In genomic region chr3:12774619-12775018, GRCh38 we compare ENCODE assay signal across 21 cellular contexts. TPM values are rescaled to one million over a fixed set of nuclear protein-coding genes. Genes with fewer than 3 reads are reported as not detected.
A peak's percentile ranks its signal among the peaks of the same experiment; 100 is the strongest.
DNase-seq lines count a peak whose midpoint lies in the region; ATAC-seq, FAIRE-seq and TF ChIP-seq lines count a peak whose summit lies in the region.
"Had no signal": no experiment of that assay in that cellular context is flagged by ENCODE, and none has a peak within 500 bp of the region (broad histone marks: within the 10 kb centered on the region; RNA-seq: fewer than 3 reads in every experiment).

No MANE protein-coding gene starts in this region.

- no peaks in the 10 kb centered on the region for H3K9me3 Mint-ChIP-seq in activated naive CD8-positive, alpha-beta T cell treated with anti-CD3 and anti-CD28 coated beads, Interleukin-2, amount 50 U/mL, for 24 hours
- H3K9me3 Mint-ChIP-seq in activated naive CD8-positive, alpha-beta T cell treated with anti-CD3 and anti-CD28 coated beads for 36 hours, result no peaks in the 10 kb centered on the region
- H3K9me3 Mint-ChIP-seq: CD8-positive, alpha-beta T cell had no signal

- H2AFZ ChIP-seq in K562 (ENCODE audit: low read depth, low read length), result no peak overlapping the region
- H2AFZ ChIP-seq: GM23248 had no signal

- 0% methylated on average over 4 of the region's 4 CpGs for WGBS in K562 (ENCODE audit: insufficient coverage, low coverage, missing lambda C conversion rate)
- 58 to 74% methylated on average over 4 of the region's 4 CpGs for WGBS in lower leg skin, 2 donors

- no peak for FAIRE-seq in K562 (lab: Jason Lieb, UNC)
- FAIRE-seq: A204.1, GM12878, GM19239 had no signal

- CTCF ChIA-PET in K562 (lab: Yijun Ruan, JAX; ENCODE audit: low intra/inter-chr PET ratio), result no interaction called here

- peaks cover 5 to 20% (median 14%) of the 10 kb centered on the region in 10 experiments; a peak in 19 of 20 replicates for H3K4me1 ChIP-seq in BLaER1 treated with 17β-estradiol and CSF1 and Interleukin-3, amounts not matched to agents 10 nM and 100 nM
- peaks cover 0 to 3% of the 10 kb centered on the region in 2 experiments; a peak in 2 of 5 replicates for H3K4me1 ChIP-seq in K562 (replicated peaks in 1 of 2; ENCODE audit: control insufficient read depth in 2 of 2, insufficient read depth in 2 of 2, low read length in 2 of 2)
- H3K4me1 ChIP-seq: BE2C, HAP-1 had no signal

- DNase-seq in activated naive CD8-positive, alpha-beta T cell treated with anti-CD3 and anti-CD28 coated beads, Interleukin-2, amount 50 U/mL, for 24 hours, result no peak
- DNase-seq in activated naive CD8-positive, alpha-beta T cell treated with anti-CD3 and anti-CD28 coated beads for 36 hours, result no peak
- peak; percentile 27 for DNase-seq in Jurkat, Clone E6-1 (ENCODE audit: low read depth, low spot score)
- DNase-seq in K562 (ENCODE audit: extremely low read depth in 1 of 4, low spot score in 3 of 4), result no peak
- no peak for DNase-seq in lower leg skin (ENCODE audit: low spot score in 2 of 2)
- DNase-seq in amygdala (lab: John Stamatoyannopoulos, UW), result no peak
- DNase-seq: ACHN; BE2C; Calu3; CD8-positive, alpha-beta T cell; DMS79 treated with DMSO at 0.1 percent for 48 hours; GF-D8; GM23248; KBM-7 had no signal

- POLR2A ChIA-PET in K562 (lab: Yijun Ruan, JAX), result interaction anchor here (0.7 to 1.1 kb wide), 4 partner anchors 24 to 290 kb away, joined by 3 read pairs; no protein-coding TSS in a partner anchor

- H3K27me3 Mint-ChIP-seq in activated naive CD8-positive, alpha-beta T cell treated with anti-CD3 and anti-CD28 coated beads, Interleukin-2, amount 50 U/mL, for 24 hours, result peaks cover 3% of the 10 kb centered on the region
- H3K27me3 Mint-ChIP-seq in activated naive CD8-positive, alpha-beta T cell treated with anti-CD3 and anti-CD28 coated beads for 36 hours, result no peaks in the 10 kb centered on the region

- TF ChIP-seq CTCF in K562 (IDR thresholded peaks at IDR 0.05 in 2 of 3, conservative IDR thresholded peaks at IDR 0.05 in 1 of 3; ENCODE audit: insufficient read depth in 2 of 3, low read depth in 1 of 3, low read length in 3 of 3) (0 out of 6 replicates have a peak, but pooled peaks of 1 of the 3 experiments have one; percentile 4), lower leg skin (IDR thresholded peaks at IDR 0.05) (no peak)

- H3K4me1 Mint-ChIP-seq in activated naive CD8-positive, alpha-beta T cell treated with anti-CD3 and anti-CD28 coated beads, Interleukin-2, amount 50 U/mL, for 24 hours, result peaks cover 4% of the 10 kb centered on the region
- H3K4me1 Mint-ChIP-seq in activated naive CD8-positive, alpha-beta T cell treated with anti-CD3 and anti-CD28 coated beads for 36 hours, result peaks cover 6% of the 10 kb centered on the region

- H3K79me2 ChIP-seq in K562 (ENCODE audit: control insufficient read depth, insufficient read depth, low read length), result no peaks in the 10 kb centered on the region

- no peak overlapping the region for H3K27ac Mint-ChIP-seq in activated naive CD8-positive, alpha-beta T cell treated with anti-CD3 and anti-CD28 coated beads, Interleukin-2, amount 50 U/mL, for 24 hours
- H3K27ac Mint-ChIP-seq in activated naive CD8-positive, alpha-beta T cell treated with anti-CD3 and anti-CD28 coated beads for 36 hours, result no peak overlapping the region
- H3K27ac Mint-ChIP-seq: CD8-positive, alpha-beta T cell had no signal

- no peak overlapping the region for H3K4me3 Mint-ChIP-seq in activated naive CD8-positive, alpha-beta T cell treated with anti-CD3 and anti-CD28 coated beads, Interleukin-2, amount 50 U/mL, for 24 hours
- no peak overlapping the region for H3K4me3 Mint-ChIP-seq in activated naive CD8-positive, alpha-beta T cell treated with anti-CD3 and anti-CD28 coated beads for 36 hours
- H3K4me3 Mint-ChIP-seq: CD8-positive, alpha-beta T cell had no signal

- no peaks in the 10 kb centered on the region for H3K9me3 ChIP-seq in BLaER1 treated with 17β-estradiol and CSF1 and Interleukin-3, amounts not matched to agents 10 nM and 100 nM (replicated peaks in 1 of 11)
- peaks cover 10% of the 10 kb centered on the region for H3K9me3 ChIP-seq in K562 (replicated peaks; ENCODE audit: control insufficient read depth, insufficient read depth, low read depth, low read length)
- H3K9me3 ChIP-seq: BE2C, HAP-1 had no signal

- peak overlapping the region in 4 of 11 experiments; percentile 6 to 45 (median 28); a peak in 4 of 22 replicates for H3K27ac ChIP-seq in BLaER1 treated with 17β-estradiol and CSF1 and Interleukin-3, amounts not matched to agents 10 nM and 100 nM
- H3K27ac ChIP-seq in K562 (ENCODE audit: extremely low read depth, low read depth, low read length), result no peak overlapping the region
- H3K27ac ChIP-seq: GM23248 had no signal

- in situ Hi-C loops in K562 (cut with MboI), result no loop called here

- H3K4me3 ChIP-seq in BLaER1 treated with 17β-estradiol and CSF1 and Interleukin-3, amounts not matched to agents 10 nM and 100 nM, result no peak overlapping the region
- H3K4me3 ChIP-seq in Jurkat, Clone E6-1 (ENCODE audit: low read length), result no peak overlapping the region
- H3K4me3 ChIP-seq in K562 (no peak overlapping the region), lower leg skin (ENCODE audit: low read depth, poor library complexity, severe bottlenecking) (no peak overlapping the region)
- H3K4me3 ChIP-seq: GM12878, GM23248, HAP-1 had no signal

- H3K9ac ChIP-seq in BLaER1 treated with 17β-estradiol and CSF1 and Interleukin-3, amounts not matched to agents 10 nM and 100 nM, result peak overlapping the region in 2 of 11 experiments; percentile 5 to 11; a peak in 1 of 22 replicates
- H3K9ac ChIP-seq in K562 (ENCODE audit: insufficient read depth in 1 of 2, low read depth in 2 of 2, low read length in 2 of 2), result no peak overlapping the region
- H3K9ac ChIP-seq: GM23248 had no signal

- H3K9me1 ChIP-seq in K562 (ENCODE audit: control insufficient read depth, insufficient read depth, low read length), result no peaks in the 10 kb centered on the region

- H3K36me3 ChIP-seq in BLaER1 treated with 17β-estradiol and CSF1 and Interleukin-3, amounts not matched to agents 10 nM and 100 nM, result no peaks in the 10 kb centered on the region
- H3K36me3 ChIP-seq in K562 (ENCODE audit: control insufficient read depth, insufficient read depth, low read length), result no peaks in the 10 kb centered on the region
- H3K36me3 ChIP-seq: BE2C, HAP-1 had no signal

- no peak for TF ChIP-seq RAD21 in K562 (CRISPR knock-in tag; conservative IDR thresholded peaks at IDR 0.05 in 1 of 2, IDR thresholded peaks at IDR 0.05 in 1 of 2)

- no peak for TF ChIP-seq POLR2A in K562 (conservative IDR thresholded peaks at IDR 0.05)
- no peak for TF ChIP-seq POLR2A in lower leg skin (IDR thresholded peaks at IDR 0.05)

- ATAC-seq in activated naive CD8-positive, alpha-beta T cell treated with anti-CD3 and anti-CD28 coated beads, Interleukin-2, amount 50 U/mL, for 24 hours, result peak; percentile 46
- ATAC-seq in K562 (no peak), GM21786 (IDR thresholded peaks at IDR 0.05; ENCODE audit: unreplicated experiment) (no peak)
- ATAC-seq: CD8-positive, alpha-beta T cell; GM12878 had no signal

- intact Hi-C loops in K562 (cut with micrococcal nuclease), result no loop called here
- intact Hi-C loops in lower leg skin (cut with DNase I; ENCODE audit: low total_unique reads), result no loop called here

- H3K4me2 ChIP-seq in BLaER1 treated with 17β-estradiol and CSF1 and Interleukin-3, amounts not matched to agents 10 nM and 100 nM, result peak overlapping the region in 9 of 11 experiments; percentile 11 to 54 (median 42); a peak in 15 of 22 replicates
- H3K4me2 ChIP-seq in K562 (ENCODE audit: insufficient read depth, low read length), result no peak overlapping the region

- H4K20me1 ChIP-seq in BLaER1 treated with 17β-estradiol and CSF1 and Interleukin-3, amounts not matched to agents 10 nM and 100 nM, result no peaks in the 10 kb centered on the region
- H4K20me1 ChIP-seq in K562 (replicated peaks; ENCODE audit: control insufficient read depth, insufficient read depth, low read length), result no peaks in the 10 kb centered on the region

- no peaks in the 10 kb centered on the region for H3K27me3 ChIP-seq in BLaER1 treated with 17β-estradiol and CSF1 and Interleukin-3, amounts not matched to agents 10 nM and 100 nM
- peaks cover 9 to 21% of the 10 kb centered on the region in 2 experiments for H3K27me3 ChIP-seq in K562 (ENCODE audit: control insufficient read depth in 2 of 2, insufficient read depth in 2 of 2, low read length in 2 of 2)
- H3K27me3 ChIP-seq: BE2C had no signal

- H3K36me3 Mint-ChIP-seq in activated naive CD8-positive, alpha-beta T cell treated with anti-CD3 and anti-CD28 coated beads, Interleukin-2, amount 50 U/mL, for 24 hours (ENCODE audit: low read depth), result no peaks in the 10 kb centered on the region
- H3K36me3 Mint-ChIP-seq in activated naive CD8-positive, alpha-beta T cell treated with anti-CD3 and anti-CD28 coated beads for 36 hours, result no peaks in the 10 kb centered on the region
- H3K36me3 Mint-ChIP-seq: CD8-positive, alpha-beta T cell had no signal

- TF ChIP-seq EP300 in K562 (IDR thresholded peaks at IDR 0.05; ENCODE audit: low read length), result no peak

- no TSS peak for BruUV-seq in K562 (replicated peaks; lab: Mats Ljungman, UMichigan)

RNA-seq across cellular contexts. Expression of gene TMEM40, which starts 15.6 kb away (rescaled TPM):
- not detected for total RNA-seq in activated naive CD8-positive, alpha-beta T cell treated with anti-CD3 and anti-CD28 coated beads for 36 hours
- not detected for polyA plus RNA-seq in Jurkat, Clone E6-1 (2012; ENCODE audit: insufficient read depth, insufficient read length)
- not detected in 2 replicates for total RNA-seq in K562 (2011; cell fraction: chromatin; rRNA removed; ENCODE audit: low replicate concordance)
- total RNA-seq in K562 (2011; cell fraction: nucleolus; rRNA removed), result not detected in 2 replicates
- not detected in 2 replicates for total RNA-seq in K562 (2011; cell fraction: nucleoplasm; rRNA removed)
- total RNA-seq in K562 (2014; rRNA removed) (not detected in 2 replicates), K562 (2014; rRNA removed; fragmentation: Illumina TruSeq; extraction: Trizol) (not detected in 2 replicates), K562 (2015; rRNA removed; fragmentation: Illumina TruSeq; extraction: Trizol) (not detected in 2 replicates), K562 (2021) (not detected in 2 replicates), lower leg skin (10 to 100 TPM; 46.4 to 93.6 (median 50.7) TPM)
- polyA plus RNA-seq in K562 (2011; rRNA removed) (0.31 TPM in 1 of 2 replicates, not detected in the other), K562 (2014; fragmentation: Illumina TruSeq; extraction: Trizol) (not detected in 2 replicates), K562 (2014; fragmentation: Nextera tagmentation; extraction: Ambion mirVana) (under 1 TPM; 0.11 to 0.14 TPM), K562 (2014; rRNA removed) (not detected in 2 replicates)
- not detected in 2 replicates for polyA plus RNA-seq in K562 (2011; cell fraction: cytosol; rRNA removed)
- not detected in 2 replicates for polyA plus RNA-seq in K562 (2011; cell fraction: nucleus; rRNA removed)
- polyA plus RNA-seq in K562 (2012), result not detected in 2 replicates
- polyA minus RNA-seq in K562 (2011; rRNA and poly(A)+ RNA removed), result not detected in 2 replicates
- polyA minus RNA-seq in K562 (2011; cell fraction: cytosol; rRNA and poly(A)+ RNA removed), result not detected in 2 replicates
- not detected in 2 replicates for polyA minus RNA-seq in K562 (2011; cell fraction: nucleus; rRNA and poly(A)+ RNA removed)
- total RNA-seq: CD8-positive, alpha-beta T cell; GM12878; GM23248; HT-29 had no signal
- polyA plus RNA-seq: GM23248 had no signal

RNA-seq across cellular contexts. Expression of gene CAND2, which starts 21.9 kb away (rescaled TPM):
- total RNA-seq in activated naive CD8-positive, alpha-beta T cell treated with anti-CD3 and anti-CD28 coated beads for 36 hours, result 1 to 10 TPM; 2.4 to 2.6 TPM
- 10.9 TPM for polyA plus RNA-seq in Jurkat, Clone E6-1 (2012; ENCODE audit: insufficient read depth, insufficient read length)
- 16.3 and 50.5 TPM in 2 replicates for total RNA-seq in K562 (2011; cell fraction: chromatin; rRNA removed; ENCODE audit: low replicate concordance)
- total RNA-seq in K562 (2011; cell fraction: nucleolus; rRNA removed), result 28.2 and 28.5 TPM in 2 replicates
- 14.7 and 16.9 TPM in 2 replicates for total RNA-seq in K562 (2011; cell fraction: nucleoplasm; rRNA removed)
- total RNA-seq in K562 (2014; rRNA removed), result 6.4 and 7.8 TPM in 2 replicates
- 2.5 and 3.1 TPM in 2 replicates for total RNA-seq in K562 (2014; rRNA removed; fragmentation: Illumina TruSeq; extraction: Trizol)
- total RNA-seq in K562 (2015; rRNA removed; fragmentation: Illumina TruSeq; extraction: Trizol), result 4.3 and 4.9 TPM in 2 replicates
- total RNA-seq in K562 (2021), result 14.2 and 14.9 TPM in 2 replicates
- polyA plus RNA-seq in K562 (2011; rRNA removed), result 4.6 and 5.0 TPM in 2 replicates
- 3.2 and 10.0 TPM in 2 replicates for polyA plus RNA-seq in K562 (2011; cell fraction: cytosol; rRNA removed)
- 10.2 and 21.2 TPM in 2 replicates for polyA plus RNA-seq in K562 (2011; cell fraction: nucleus; rRNA removed)
- polyA plus RNA-seq in K562 (2012), result 6.1 and 10.3 TPM in 2 replicates
- polyA plus RNA-seq in K562 (2014; fragmentation: Illumina TruSeq; extraction: Trizol), result 4.2 and 6.5 TPM in 2 replicates
- polyA plus RNA-seq in K562 (2014; fragmentation: Nextera tagmentation; extraction: Ambion mirVana), result 1 to 10 TPM in 1 of 2 experiments, under 1 TPM in 1; 0.91 to 1.4 TPM
- polyA plus RNA-seq in K562 (2014; rRNA removed), result 7.6 and 7.7 TPM in 2 replicates
- polyA minus RNA-seq in K562 (2011; rRNA and poly(A)+ RNA removed), result 3.8 and 8.1 TPM in 2 replicates
- 7.7 and 7.8 TPM in 2 replicates for polyA minus RNA-seq in K562 (2011; cell fraction: cytosol; rRNA and poly(A)+ RNA removed)
- 10.2 and 10.9 TPM in 2 replicates for polyA minus RNA-seq in K562 (2011; cell fraction: nucleus; rRNA and poly(A)+ RNA removed)
- 1 to 10 TPM in 3 of 4 donors, under 1 TPM in 1; 0.63 to 4.2 (median 2.8) TPM for total RNA-seq in lower leg skin
- total RNA-seq: Calu3, HT-29 had no signal

Comparison
In these comparisons a context has a peak if more than half of its experiments do, and no peak if none do; other contexts are left out.
1. RNA of gene TMEM40, which starts 15.6 kb away (total RNA-seq): 46.4 to 93.6 TPM in lower leg skin; not detected in activated naive CD8-positive, alpha-beta T cell treated with anti-CD3 and anti-CD28 coated beads for 36 hours and not detected in K562; every median in the first group is over 10 times any median in the second.